2 cellular contexts compared by ENCODE assay signal in the genomic region with DNA sequence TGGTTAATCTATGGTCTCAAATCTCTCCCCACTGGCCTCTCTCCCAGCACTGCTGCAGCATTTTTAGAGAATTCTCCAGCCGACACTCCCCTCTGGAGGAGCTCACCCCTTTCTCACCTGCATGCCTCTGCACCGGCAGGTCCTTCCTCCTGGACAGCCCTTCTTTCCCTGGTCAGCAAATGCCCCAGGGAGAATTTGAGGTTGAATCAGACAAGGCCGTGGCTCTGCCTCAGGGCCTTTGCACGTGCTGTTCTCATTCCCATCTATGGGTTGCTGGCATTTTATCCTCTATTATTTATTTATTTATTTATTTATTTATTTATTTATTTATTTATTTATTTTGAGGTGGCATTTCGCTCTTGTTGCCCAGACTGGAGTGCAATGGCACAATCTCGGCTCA.
TF ChIP-seq lines count a peak whose summit lies in the region.

No MANE protein-coding gene starts in this region.

TF ChIP-seq in HepG2, 621 proteins besides CTCF, POLR2A, EP300 and RAD21:
- 0 out of 2 replicates have a peak, but pooled peaks have one; percentile 5 for TF ChIP-seq ZNF333 (CRISPR knock-in tag; IDR thresholded peaks at IDR 0.05; ENCODE audit: borderline replicate concordance)
- TF ChIP-seq CHD4 (IDR thresholded peaks at IDR 0.05; ENCODE audit: borderline replicate concordance, low read length): 0 out of 2 replicates have a peak, but pooled peaks have one; percentile 37
- no peak for TF ChIP-seq STAG1 (CRISPR knock-in tag; IDR thresholded peaks at IDR 0.05)

TF ChIP-seq in WTC11, 78 proteins besides CTCF, POLR2A, EP300 and RAD21:
- no peak for TF ChIP-seq PRRX2 (CRISPR knock-in tag; IDR thresholded peaks at IDR 0.05)
- no peak for TF ChIP-seq MLX (CRISPR knock-in tag; IDR thresholded peaks at IDR 0.05)
- no peak for TF ChIP-seq CDX4 (CRISPR knock-in tag; IDR thresholded peaks at IDR 0.05; ENCODE audit: borderline replicate concordance)
- no peak for TF ChIP-seq KAT7 (CRISPR knock-in tag; IDR thresholded peaks at IDR 0.05; ENCODE audit: borderline replicate concordance)
- TF ChIP-seq, protein P1, sequence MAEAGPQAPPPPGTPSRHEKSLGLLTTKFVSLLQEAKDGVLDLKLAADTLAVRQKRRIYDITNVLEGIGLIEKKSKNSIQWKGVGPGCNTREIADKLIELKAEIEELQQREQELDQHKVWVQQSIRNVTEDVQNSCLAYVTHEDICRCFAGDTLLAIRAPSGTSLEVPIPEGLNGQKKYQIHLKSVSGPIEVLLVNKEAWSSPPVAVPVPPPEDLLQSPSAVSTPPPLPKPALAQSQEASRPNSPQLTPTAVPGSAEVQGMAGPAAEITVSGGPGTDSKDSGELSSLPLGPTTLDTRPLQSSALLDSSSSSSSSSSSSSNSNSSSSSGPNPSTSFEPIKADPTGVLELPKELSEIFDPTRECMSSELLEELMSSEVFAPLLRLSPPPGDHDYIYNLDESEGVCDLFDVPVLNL (CRISPR knock-in tag; IDR thresholded peaks at IDR 0.05; ENCODE audit: borderline replicate concordance, low read depth): no peak
